1 cellular context compared by ENCODE assay signal in the genomic region with DNA sequence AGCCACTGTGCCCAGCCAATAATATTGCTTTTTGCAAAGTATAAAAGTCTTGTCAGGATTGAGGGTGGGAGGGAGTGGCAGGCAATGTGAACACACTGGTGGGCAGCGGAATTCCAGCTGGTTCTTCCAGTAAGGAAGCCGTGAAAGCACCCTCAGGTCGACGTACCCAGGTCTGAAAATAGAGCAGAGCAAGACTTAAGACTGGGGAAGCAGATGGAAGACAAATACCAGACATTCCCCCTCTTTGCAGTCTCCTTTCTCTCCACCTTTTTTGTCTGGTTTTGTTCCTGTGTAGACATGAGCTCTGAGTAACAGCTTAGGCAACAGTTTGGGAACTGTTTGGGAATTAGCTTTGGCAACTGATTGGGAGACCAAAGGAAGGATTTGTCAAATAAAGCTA.
TF ChIP-seq lines count a peak whose summit lies in the region.

No MANE protein-coding gene starts in this region.

TF ChIP-seq in IMR-90, 13 proteins besides CTCF, POLR2A, EP300 and RAD21:
- no peak for TF ChIP-seq RFX5 (IDR thresholded peaks at IDR 0.05; ENCODE audit: low read depth, low read length)
- TF ChIP-seq, protein P1, sequence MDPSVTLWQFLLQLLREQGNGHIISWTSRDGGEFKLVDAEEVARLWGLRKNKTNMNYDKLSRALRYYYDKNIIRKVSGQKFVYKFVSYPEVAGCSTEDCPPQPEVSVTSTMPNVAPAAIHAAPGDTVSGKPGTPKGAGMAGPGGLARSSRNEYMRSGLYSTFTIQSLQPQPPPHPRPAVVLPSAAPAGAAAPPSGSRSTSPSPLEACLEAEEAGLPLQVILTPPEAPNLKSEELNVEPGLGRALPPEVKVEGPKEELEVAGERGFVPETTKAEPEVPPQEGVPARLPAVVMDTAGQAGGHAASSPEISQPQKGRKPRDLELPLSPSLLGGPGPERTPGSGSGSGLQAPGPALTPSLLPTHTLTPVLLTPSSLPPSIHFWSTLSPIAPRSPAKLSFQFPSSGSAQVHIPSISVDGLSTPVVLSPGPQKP (IDR thresholded peaks at IDR 0.05; ENCODE audit: borderline replicate concordance, low read depth, low read length) = no peak
- TF ChIP-seq MXI1 (IDR thresholded peaks at IDR 0.05; ENCODE audit: borderline replicate concordance, low read depth, low read length) = no peak
- no peak for TF ChIP-seq SMC3 (IDR thresholded peaks at IDR 0.05; ENCODE audit: low read depth, low read length)
- no peak for TF ChIP-seq CHD1 (IDR thresholded peaks at IDR 0.05; ENCODE audit: low read depth, low read length)
- no peak for TF ChIP-seq CEBPB (IDR thresholded peaks at IDR 0.05; ENCODE audit: low read depth, low read length)
